Comparison of ENCODE assay signal across 22 cellular contexts in genomic region chr2:4381773-4382172, GRCh38.
"Had no signal": no experiment of that assay in that cellular context is flagged by ENCODE, and none has a peak within 500 bp of the region (broad histone marks: within the 10 kb centered on the region; RNA-seq: fewer than 3 reads in every experiment).

No MANE protein-coding gene starts in this region.

- H3K27me3 ChIP-seq: neutrophil, upper lobe of left lung had no signal

- H3K9me3 ChIP-seq: neutrophil, upper lobe of left lung had no signal

- DNase-seq: activated CD4-positive, alpha-beta T cell treated with anti-CD3 and anti-CD28 coated beads, Interleukin-2, amount 10 ng/mL, durations not matched to agents 7 days and 5 days; activated CD4-positive, CD25-positive, alpha-beta regulatory T cell treated with anti-CD3 and anti-CD28 coated beads, Interleukin-2, amount 50 U/mL, for 72 hours; activated CD8-positive, alpha-beta T cell treated with anti-CD3 and anti-CD28 coated beads for 36 hours; activated gamma-delta T cell treated with Interleukin-2 at 50 U/mL for 16 hours; aorta; central memory CD4-positive, alpha-beta T cell; dermis blood vessel endothelial cell; effector memory CD4-positive, alpha-beta T cell; islet precursor cell; left cardiac atrium; midbrain; natural killer cell; right cardiac atrium; stimulated activated CD4-positive, alpha-beta T cell treated with anti-CD3 and anti-CD28 coated beads, Interleukin-4, amount 100 ng/mL, for 24 hours; stimulated activated naive CD4-positive, alpha-beta T cell treated with Interleukin-2 at 50 U/mL for 16 hours; upper lobe of left lung had no signal

- H3K4me1 ChIP-seq: parathyroid adenoma, upper lobe of left lung had no signal

- H3K9ac ChIP-seq: parathyroid adenoma had no signal

- H3K4me3 ChIP-seq: upper lobe of left lung had no signal

- H3K36me3 ChIP-seq: neutrophil, upper lobe of left lung had no signal

- H3K27me3 Mint-ChIP-seq: activated CD4-positive, alpha-beta T cell treated with anti-CD3 and anti-CD28 coated beads, Interleukin-2, amount 10 ng/mL, durations not matched to agents 7 days and 5 days; activated CD8-positive, alpha-beta T cell treated with anti-CD3 and anti-CD28 coated beads for 36 hours had no signal

- H3K27ac Mint-ChIP-seq: activated CD4-positive, alpha-beta T cell treated with anti-CD3 and anti-CD28 coated beads, Interleukin-2, amount 10 ng/mL, durations not matched to agents 7 days and 5 days; activated CD8-positive, alpha-beta T cell treated with anti-CD3 and anti-CD28 coated beads for 36 hours; activated naive CD4-positive, alpha-beta T cell treated with anti-CD3 and anti-CD28 coated beads, Interleukin-2, amount 50 U/mL, for 72 hours; activated T-helper 1 cell treated with anti-CD3 and anti-CD28 coated beads, Interleukin-12 subunit alpha, Interleukin-12 subunit beta, Interleukin-2, Interleukin-4 antibody, amounts not matched to agents 30 ng/mL and 10 ng/mL and 1 ng/mL, durations not matched to agents 14 hours and 24 hours and 36 hours; natural killer cell had no signal

- H3K4me1 Mint-ChIP-seq: activated CD4-positive, alpha-beta T cell treated with anti-CD3 and anti-CD28 coated beads, Interleukin-2, amount 10 ng/mL, durations not matched to agents 7 days and 5 days; natural killer cell had no signal

- H2AFZ ChIP-seq: parathyroid adenoma had no signal

- H3K27ac ChIP-seq: neutrophil, parathyroid adenoma, upper lobe of left lung, VCaP had no signal

- H3K4me3 Mint-ChIP-seq: activated CD4-positive, alpha-beta T cell treated with anti-CD3 and anti-CD28 coated beads, Interleukin-2, amount 10 ng/mL, durations not matched to agents 7 days and 5 days; activated CD8-positive, alpha-beta T cell treated with anti-CD3 and anti-CD28 coated beads for 36 hours; activated T-helper 1 cell treated with anti-CD3 and anti-CD28 coated beads, Interleukin-12 subunit alpha, Interleukin-12 subunit beta, Interleukin-2, Interleukin-4 antibody, amounts not matched to agents 30 ng/mL and 10 ng/mL and 1 ng/mL, durations not matched to agents 14 hours and 24 hours and 36 hours; brain; natural killer cell had no signal

- H3K36me3 Mint-ChIP-seq: activated naive CD4-positive, alpha-beta T cell treated with anti-CD3 and anti-CD28 coated beads, Interleukin-2, amount 50 U/mL, for 72 hours; brain had no signal

- H3K79me2 ChIP-seq: parathyroid adenoma had no signal
